In the genomic region with DNA sequence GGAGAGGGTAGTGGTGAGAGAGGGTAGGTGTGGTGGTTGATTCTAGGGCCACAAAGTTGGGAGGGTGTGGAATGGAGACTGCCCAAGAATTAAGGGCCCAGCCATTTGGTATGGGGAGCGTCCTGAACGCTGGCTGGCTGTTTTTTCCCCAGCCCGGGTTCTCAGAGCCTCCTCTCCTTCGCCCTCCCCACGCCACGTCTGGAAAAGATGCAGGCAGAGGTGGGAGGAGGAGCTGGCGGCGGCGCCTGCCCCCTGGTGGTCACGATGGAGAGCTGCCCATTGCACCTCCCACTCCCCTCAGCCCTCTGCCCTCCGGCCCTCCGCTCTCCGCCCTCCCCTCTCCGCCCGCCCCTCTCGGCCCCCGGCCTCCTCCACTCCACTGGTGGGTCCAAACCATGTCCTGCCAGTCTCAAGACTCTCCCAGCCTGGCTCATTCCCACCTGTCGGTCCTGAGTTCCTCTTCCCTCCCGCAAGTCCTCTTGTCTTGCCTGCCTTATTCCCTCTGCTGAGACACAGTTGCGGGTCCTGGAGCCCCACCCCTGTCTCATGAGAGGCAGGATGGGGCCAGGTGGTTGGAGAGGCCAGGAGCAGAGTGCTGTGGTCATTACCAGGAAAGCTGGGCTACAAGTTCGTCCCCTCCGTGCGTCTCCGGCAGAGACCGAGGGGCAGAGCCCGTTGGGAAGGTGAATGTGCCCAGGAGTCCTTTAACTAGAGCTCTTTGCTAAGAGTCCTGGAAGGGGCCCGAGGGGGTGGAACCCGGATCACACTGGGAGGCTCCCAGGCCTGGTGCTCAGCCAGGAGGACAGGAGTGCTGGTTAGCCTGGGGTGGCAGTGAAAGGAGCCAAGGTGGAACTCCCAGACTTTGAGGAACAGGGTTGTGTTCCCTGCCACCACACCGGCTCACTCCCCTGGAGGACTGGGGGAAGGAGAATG, we compare ENCODE assay signal across 1 cellular context.
TF ChIP-seq lines count a peak whose summit lies in the region.

No MANE protein-coding gene starts in this region.

TF ChIP-seq in HEK293, 187 proteins besides CTCF, POLR2A, EP300 and RAD21 (continued from another document and continues in another):
- TF ChIP-seq, protein P1, sequence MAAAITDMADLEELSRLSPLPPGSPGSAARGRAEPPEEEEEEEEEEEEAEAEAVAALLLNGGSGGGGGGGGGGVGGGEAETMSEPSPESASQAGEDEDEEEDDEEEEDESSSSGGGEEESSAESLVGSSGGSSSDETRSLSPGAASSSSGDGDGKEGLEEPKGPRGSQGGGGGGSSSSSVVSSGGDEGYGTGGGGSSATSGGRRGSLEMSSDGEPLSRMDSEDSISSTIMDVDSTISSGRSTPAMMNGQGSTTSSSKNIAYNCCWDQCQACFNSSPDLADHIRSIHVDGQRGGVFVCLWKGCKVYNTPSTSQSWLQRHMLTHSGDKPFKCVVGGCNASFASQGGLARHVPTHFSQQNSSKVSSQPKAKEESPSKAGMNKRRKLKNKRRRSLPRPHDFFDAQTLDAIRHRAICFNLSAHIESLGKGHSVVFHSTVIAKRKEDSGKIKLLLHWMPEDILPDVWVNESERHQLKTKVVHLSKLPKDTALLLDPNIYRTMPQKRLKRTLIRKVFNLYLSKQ (tag by site-specific recombination; IDR thresholded peaks at IDR 0.05; ENCODE audit: borderline replicate concordance) = no peak
- TF ChIP-seq PRDM1 (tag by site-specific recombination; IDR thresholded peaks at IDR 0.05) = no peak
- TF ChIP-seq ZNF596 (tag by site-specific recombination; IDR thresholded peaks at IDR 0.05) = no peak
- TF ChIP-seq TRIM28 (IDR thresholded peaks at IDR 0.05; ENCODE audit: borderline replicate concordance, low read length) = no peak
- TF ChIP-seq ZNF830 (tag by site-specific recombination; IDR thresholded peaks at IDR 0.05; ENCODE audit: low read depth) = no peak
- TF ChIP-seq, protein P2, sequence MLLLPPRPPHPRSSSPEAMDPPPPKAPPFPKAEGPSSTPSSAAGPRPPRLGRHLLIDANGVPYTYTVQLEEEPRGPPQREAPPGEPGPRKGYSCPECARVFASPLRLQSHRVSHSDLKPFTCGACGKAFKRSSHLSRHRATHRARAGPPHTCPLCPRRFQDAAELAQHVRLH (tag by site-specific recombination; IDR thresholded peaks at IDR 0.05) = no peak
- TF ChIP-seq ZNF549 (tag by site-specific recombination; IDR thresholded peaks at IDR 0.05) = no peak
- peak; percentile 46; the same call in 1 of the 2 replicates for TF ChIP-seq GLIS2 (tag by site-specific recombination; IDR thresholded peaks at IDR 0.05)
- TF ChIP-seq KLF8 (tag by site-specific recombination; IDR thresholded peaks at IDR 0.05) = 0 out of 2 replicates have a peak, but pooled peaks have one; percentile 22
- no peak for TF ChIP-seq ZNF114 (tag by site-specific recombination; IDR thresholded peaks at IDR 0.05)
- no peak for TF ChIP-seq ZNF585B (tag by site-specific recombination; IDR thresholded peaks at IDR 0.05)
- TF ChIP-seq ZNF366 (tag by site-specific recombination; conservative IDR thresholded peaks at IDR 0.05) = no peak
- TF ChIP-seq YY1 (tag by site-specific recombination; IDR thresholded peaks at IDR 0.05) = no peak
- no peak for TF ChIP-seq ZNF514 (tag by site-specific recombination; IDR thresholded peaks at IDR 0.05)
- no peak for TF ChIP-seq ZFP41 (tag by site-specific recombination; IDR thresholded peaks at IDR 0.05; ENCODE audit: borderline replicate concordance)
- no peak for TF ChIP-seq ZNF621 (tag by site-specific recombination; IDR thresholded peaks at IDR 0.05)
- TF ChIP-seq ZNF416 (tag by site-specific recombination; IDR thresholded peaks at IDR 0.05) = no peak
- peak; percentile 56; the same call in 1 of the 2 replicates for TF ChIP-seq KLF16 (tag by site-specific recombination; IDR thresholded peaks at IDR 0.05)
- TF ChIP-seq ZNF350 (tag by site-specific recombination; IDR thresholded peaks at IDR 0.05) = no peak
- no peak for TF ChIP-seq ZFP3 (tag by site-specific recombination; IDR thresholded peaks at IDR 0.05; ENCODE audit: low read depth)
- TF ChIP-seq, protein P3, sequence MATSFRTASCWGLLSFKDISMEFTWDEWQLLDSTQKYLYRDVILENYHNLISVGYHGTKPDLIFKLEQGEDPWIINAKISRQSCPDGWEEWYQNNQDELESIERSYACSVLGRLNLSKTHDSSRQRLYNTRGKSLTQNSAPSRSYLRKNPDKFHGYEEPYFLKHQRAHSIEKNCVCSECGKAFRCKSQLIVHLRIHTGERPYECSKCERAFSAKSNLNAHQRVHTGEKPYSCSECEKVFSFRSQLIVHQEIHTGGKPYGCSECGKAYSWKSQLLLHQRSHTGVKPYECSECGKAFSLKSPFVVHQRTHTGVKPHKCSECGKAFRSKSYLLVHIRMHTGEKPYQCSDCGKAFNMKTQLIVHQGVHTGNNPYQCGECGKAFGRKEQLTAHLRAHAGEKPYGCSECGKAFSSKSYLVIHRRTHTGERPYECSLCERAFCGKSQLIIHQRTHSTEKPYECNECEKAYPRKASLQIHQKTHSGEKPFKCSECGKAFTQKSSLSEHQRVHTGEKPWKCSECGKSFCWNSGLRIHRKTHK (tag by site-specific recombination; IDR thresholded peaks at IDR 0.05) = no peak
- TF ChIP-seq ZBTB20 (tag by site-specific recombination; IDR thresholded peaks at IDR 0.05) = peak; percentile 24; the same call in 1 of the 2 replicates
- no peak; the same call in 1 of the 2 replicates for TF ChIP-seq KLF9 (tag by site-specific recombination; IDR thresholded peaks at IDR 0.05; ENCODE audit: low read depth)
- TF ChIP-seq, protein P4, sequence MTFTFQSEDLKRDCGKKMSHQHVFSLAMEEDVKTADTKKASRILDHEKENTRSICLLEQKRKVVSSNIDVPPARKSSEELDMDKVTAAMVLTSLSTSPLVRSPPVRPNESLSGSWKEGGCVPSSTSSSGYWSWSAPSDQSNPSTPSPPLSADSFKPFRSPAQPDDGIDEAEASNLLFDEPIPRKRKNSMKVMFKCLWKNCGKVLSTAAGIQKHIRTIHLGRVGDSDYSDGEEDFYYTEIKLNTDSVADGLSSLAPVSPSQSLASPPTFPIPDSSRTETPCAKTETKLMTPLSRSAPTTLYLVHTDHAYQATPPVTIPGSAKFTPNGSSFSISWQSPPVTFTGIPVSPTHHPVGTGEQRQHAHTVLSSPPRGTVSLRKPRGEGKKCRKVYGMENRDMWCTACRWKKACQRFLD (tag by site-specific recombination; IDR thresholded peaks at IDR 0.05) = no peak
- TF ChIP-seq ZNF777 (tag by site-specific recombination; IDR thresholded peaks at IDR 0.05; ENCODE audit: borderline replicate concordance) = no peak
- TF ChIP-seq ZNF174 (tag by site-specific recombination; IDR thresholded peaks at IDR 0.05) = no peak
- peak; percentile 62 for TF ChIP-seq ZBTB8A (tag by site-specific recombination; IDR thresholded peaks at IDR 0.05)
- TF ChIP-seq, protein P5, sequence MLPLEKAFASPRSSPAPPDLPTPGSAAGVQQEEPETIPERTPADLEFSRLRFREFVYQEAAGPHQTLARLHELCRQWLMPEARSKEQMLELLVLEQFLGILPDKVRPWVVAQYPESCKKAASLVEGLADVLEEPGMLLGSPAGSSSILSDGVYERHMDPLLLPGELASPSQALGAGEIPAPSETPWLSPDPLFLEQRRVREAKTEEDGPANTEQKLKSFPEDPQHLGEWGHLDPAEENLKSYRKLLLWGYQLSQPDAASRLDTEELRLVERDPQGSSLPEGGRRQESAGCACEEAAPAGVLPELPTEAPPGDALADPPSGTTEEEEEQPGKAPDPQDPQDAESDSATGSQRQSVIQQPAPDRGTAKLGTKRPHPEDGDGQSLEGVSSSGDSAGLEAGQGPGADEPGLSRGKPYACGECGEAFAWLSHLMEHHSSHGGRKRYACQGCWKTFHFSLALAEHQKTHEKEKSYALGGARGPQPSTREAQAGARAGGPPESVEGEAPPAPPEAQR (tag by site-specific recombination; IDR thresholded peaks at IDR 0.05) = no peak
- TF ChIP-seq, protein P6, sequence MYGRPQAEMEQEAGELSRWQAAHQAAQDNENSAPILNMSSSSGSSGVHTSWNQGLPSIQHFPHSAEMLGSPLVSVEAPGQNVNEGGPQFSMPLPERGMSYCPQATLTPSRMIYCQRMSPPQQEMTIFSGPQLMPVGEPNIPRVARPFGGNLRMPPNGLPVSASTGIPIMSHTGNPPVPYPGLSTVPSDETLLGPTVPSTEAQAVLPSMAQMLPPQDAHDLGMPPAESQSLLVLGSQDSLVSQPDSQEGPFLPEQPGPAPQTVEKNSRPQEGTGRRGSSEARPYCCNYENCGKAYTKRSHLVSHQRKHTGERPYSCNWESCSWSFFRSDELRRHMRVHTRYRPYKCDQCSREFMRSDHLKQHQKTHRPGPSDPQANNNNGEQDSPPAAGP (tag by site-specific recombination; IDR thresholded peaks at IDR 0.05) = peak; percentile 41; the same call in 1 of the 2 replicates
- TF ChIP-seq ZNF146 (tag by site-specific recombination; IDR thresholded peaks at IDR 0.05) = no peak; the same call in 1 of the 2 replicates
- 0 out of 2 replicates have a peak, but pooled peaks have one; percentile 22 for TF ChIP-seq ZNF610 (tag by site-specific recombination; IDR thresholded peaks at IDR 0.05; ENCODE audit: borderline replicate concordance)
- TF ChIP-seq ZNF48 (tag by site-specific recombination; IDR thresholded peaks at IDR 0.05) = no peak
- TF ChIP-seq ZNF423 (tag by site-specific recombination; IDR thresholded peaks at IDR 0.05) = no peak
- TF ChIP-seq MZF1 (tag by site-specific recombination; IDR thresholded peaks at IDR 0.05; ENCODE audit: borderline replicate concordance) = no peak
- no peak for TF ChIP-seq GLI2 (tag by site-specific recombination; IDR thresholded peaks at IDR 0.05; ENCODE audit: borderline replicate concordance, low read depth)
- TF ChIP-seq FEZF1 (tag by site-specific recombination; IDR thresholded peaks at IDR 0.05) = no peak
- no peak for TF ChIP-seq ZNF76 (tag by site-specific recombination; IDR thresholded peaks at IDR 0.05; ENCODE audit: borderline replicate concordance, low read depth)
- no peak for TF ChIP-seq ZNF426 (tag by site-specific recombination; IDR thresholded peaks at IDR 0.05)
- TF ChIP-seq ZNF324 (tag by site-specific recombination; IDR thresholded peaks at IDR 0.05) = no peak
- TF ChIP-seq, protein P7, sequence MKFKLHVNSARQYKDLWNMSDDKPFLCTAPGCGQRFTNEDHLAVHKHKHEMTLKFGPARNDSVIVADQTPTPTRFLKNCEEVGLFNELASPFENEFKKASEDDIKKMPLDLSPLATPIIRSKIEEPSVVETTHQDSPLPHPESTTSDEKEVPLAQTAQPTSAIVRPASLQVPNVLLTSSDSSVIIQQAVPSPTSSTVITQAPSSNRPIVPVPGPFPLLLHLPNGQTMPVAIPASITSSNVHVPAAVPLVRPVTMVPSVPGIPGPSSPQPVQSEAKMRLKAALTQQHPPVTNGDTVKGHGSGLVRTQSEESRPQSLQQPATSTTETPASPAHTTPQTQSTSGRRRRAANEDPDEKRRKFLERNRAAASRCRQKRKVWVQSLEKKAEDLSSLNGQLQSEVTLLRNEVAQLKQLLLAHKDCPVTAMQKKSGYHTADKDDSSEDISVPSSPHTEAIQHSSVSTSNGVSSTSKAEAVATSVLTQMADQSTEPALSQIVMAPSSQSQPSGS (tag by site-specific recombination; IDR thresholded peaks at IDR 0.05; ENCODE audit: low read depth) = no peak
- peak; percentile 85 for TF ChIP-seq SCRT1 (tag by site-specific recombination; IDR thresholded peaks at IDR 0.05; ENCODE audit: borderline replicate concordance)
- TF ChIP-seq ZNF221 (tag by site-specific recombination; IDR thresholded peaks at IDR 0.05; ENCODE audit: borderline replicate concordance) = no peak
- TF ChIP-seq, protein P8, sequence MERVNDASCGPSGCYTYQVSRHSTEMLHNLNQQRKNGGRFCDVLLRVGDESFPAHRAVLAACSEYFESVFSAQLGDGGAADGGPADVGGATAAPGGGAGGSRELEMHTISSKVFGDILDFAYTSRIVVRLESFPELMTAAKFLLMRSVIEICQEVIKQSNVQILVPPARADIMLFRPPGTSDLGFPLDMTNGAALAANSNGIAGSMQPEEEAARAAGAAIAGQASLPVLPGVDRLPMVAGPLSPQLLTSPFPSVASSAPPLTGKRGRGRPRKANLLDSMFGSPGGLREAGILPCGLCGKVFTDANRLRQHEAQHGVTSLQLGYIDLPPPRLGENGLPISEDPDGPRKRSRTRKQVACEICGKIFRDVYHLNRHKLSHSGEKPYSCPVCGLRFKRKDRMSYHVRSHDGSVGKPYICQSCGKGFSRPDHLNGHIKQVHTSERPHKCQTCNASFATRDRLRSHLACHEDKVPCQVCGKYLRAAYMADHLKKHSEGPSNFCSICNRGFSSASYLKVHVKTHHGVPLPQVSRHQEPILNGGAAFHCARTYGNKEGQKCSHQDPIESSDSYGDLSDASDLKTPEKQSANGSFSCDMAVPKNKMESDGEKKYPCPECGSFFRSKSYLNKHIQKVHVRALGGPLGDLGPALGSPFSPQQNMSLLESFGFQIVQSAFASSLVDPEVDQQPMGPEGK (tag by site-specific recombination; IDR thresholded peaks at IDR 0.05) = peak; percentile 71; the same call in 1 of the 2 replicates
- peak; percentile 50; the same call in 1 of the 2 replicates for TF ChIP-seq ZNF501 (tag by site-specific recombination; IDR thresholded peaks at IDR 0.05)
- TF ChIP-seq ZNF660 (tag by site-specific recombination; IDR thresholded peaks at IDR 0.05) = peak; percentile 20; the same call in 1 of the 2 replicates
- peak; percentile 85 for TF ChIP-seq SP3 (tag by site-specific recombination; IDR thresholded peaks at IDR 0.05)
- no peak for TF ChIP-seq ZNF140 (tag by site-specific recombination; IDR thresholded peaks at IDR 0.05)
- TF ChIP-seq, protein P9, sequence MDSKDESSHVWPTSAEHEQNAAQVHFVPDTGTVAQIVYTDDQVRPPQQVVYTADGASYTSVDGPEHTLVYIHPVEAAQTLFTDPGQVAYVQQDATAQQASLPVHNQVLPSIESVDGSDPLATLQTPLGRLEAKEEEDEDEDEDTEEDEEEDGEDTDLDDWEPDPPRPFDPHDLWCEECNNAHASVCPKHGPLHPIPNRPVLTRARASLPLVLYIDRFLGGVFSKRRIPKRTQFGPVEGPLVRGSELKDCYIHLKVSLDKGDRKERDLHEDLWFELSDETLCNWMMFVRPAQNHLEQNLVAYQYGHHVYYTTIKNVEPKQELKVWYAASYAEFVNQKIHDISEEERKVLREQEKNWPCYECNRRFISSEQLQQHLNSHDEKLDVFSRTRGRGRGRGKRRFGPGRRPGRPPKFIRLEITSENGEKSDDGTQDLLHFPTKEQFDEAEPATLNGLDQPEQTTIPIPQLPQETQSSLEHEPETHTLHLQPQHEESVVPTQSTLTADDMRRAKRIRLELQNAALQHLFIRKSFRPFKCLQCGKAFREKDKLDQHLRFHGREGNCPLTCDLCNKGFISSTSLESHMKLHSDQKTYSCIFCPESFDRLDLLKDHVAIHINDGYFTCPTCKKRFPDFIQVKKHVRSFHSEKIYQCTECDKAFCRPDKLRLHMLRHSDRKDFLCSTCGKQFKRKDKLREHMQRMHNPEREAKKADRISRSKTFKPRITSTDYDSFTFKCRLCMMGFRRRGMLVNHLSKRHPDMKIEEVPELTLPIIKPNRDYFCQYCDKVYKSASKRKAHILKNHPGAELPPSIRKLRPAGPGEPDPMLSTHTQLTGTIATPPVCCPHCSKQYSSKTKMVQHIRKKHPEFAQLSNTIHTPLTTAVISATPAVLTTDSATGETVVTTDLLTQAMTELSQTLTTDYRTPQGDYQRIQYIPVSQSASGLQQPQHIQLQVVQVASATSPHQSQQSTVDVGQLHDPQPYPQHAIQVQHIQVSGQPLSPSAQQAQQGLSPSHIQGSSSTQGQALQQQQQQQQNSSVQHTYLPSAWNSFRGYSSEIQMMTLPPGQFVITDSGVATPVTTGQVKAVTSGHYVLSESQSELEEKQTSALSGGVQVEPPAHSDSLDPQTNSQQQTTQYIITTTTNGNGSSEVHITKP (tag by site-specific recombination; IDR thresholded peaks at IDR 0.05) = peak; percentile 45
- no peak for TF ChIP-seq KLF7 (tag by site-specific recombination; IDR thresholded peaks at IDR 0.05; ENCODE audit: borderline replicate concordance)
- no peak for TF ChIP-seq ZNF560 (tag by site-specific recombination; IDR thresholded peaks at IDR 0.05; ENCODE audit: borderline replicate concordance)
- TF ChIP-seq ZNF292 (tag by site-specific recombination; IDR thresholded peaks at IDR 0.05; ENCODE audit: borderline replicate concordance, low read depth) = no peak
